Comparison of ENCODE assay signal across 18 cellular contexts in the genomic region with DNA sequence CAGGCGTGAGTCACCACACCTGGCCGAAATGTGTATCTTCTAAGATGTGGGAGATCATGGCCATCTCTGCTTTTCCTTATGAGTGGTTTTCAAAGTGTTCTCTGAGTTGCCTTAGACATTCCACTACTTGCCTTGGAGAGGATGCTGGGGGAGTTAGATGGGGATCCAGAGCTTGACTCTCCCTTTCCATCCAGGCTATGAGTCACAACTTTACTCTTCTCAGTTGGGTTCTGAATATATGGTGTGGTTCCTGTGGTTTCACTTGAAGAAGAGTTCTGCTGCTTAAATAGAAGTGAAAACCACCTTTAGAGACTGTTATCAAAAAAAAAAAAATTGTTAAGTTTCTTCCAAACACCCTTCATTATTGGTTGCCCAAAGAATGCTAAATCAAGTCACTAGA.
A peak's percentile ranks its signal among the peaks of the same experiment; 100 is the strongest.
DNase-seq lines count a peak whose midpoint lies in the region; ATAC-seq lines count a peak whose summit lies in the region.
"Had no signal": no experiment of that assay in that cellular context is flagged by ENCODE, and none has a peak within 500 bp of the region (broad histone marks: within the 10 kb centered on the region; RNA-seq: fewer than 3 reads in every experiment).

No MANE protein-coding gene starts in this region.

- peaks cover 32 to 36% of the 10 kb centered on the region in 2 donors for H3K27me3 Mint-ChIP-seq in natural killer cell treated with Interleukin-12 subunit alpha and Interleukin-12 subunit beta and Interleukin-15 and Interleukin-18, amount 100 ng/mL, for 72 hours
- H3K27me3 Mint-ChIP-seq in T-helper 2 cell treated with Interferon-gamma antibody and Interleukin-4, amounts not matched to agents 5 μg/mL and 100 μg/mL, for 36 hours (ENCODE audit: low read depth): no peaks in the 10 kb centered on the region

- no peak overlapping the region for H3K27ac Mint-ChIP-seq in natural killer cell treated with Interleukin-12 subunit alpha and Interleukin-12 subunit beta and Interleukin-15 and Interleukin-18, amount 100 ng/mL, for 72 hours
- H3K27ac Mint-ChIP-seq in T-helper 2 cell treated with Interferon-gamma antibody and Interleukin-4, amounts not matched to agents 5 μg/mL and 100 μg/mL, for 36 hours: no peak overlapping the region

- no peak overlapping the region for H3K9ac ChIP-seq in GM23248
- H3K9ac ChIP-seq: SK-N-SH had no signal

- no peaks in the 10 kb centered on the region for H3K9me3 ChIP-seq in GM23248 (ENCODE audit: low read depth)
- H3K9me3 ChIP-seq: sigmoid colon, SK-N-SH, thyroid gland had no signal

- no peaks in the 10 kb centered on the region for H3K79me2 ChIP-seq in GM23248 (ENCODE audit: insufficient read depth)

- no peak overlapping the region for H3K27ac ChIP-seq in GM23248
- H3K27ac ChIP-seq: sigmoid colon, thyroid gland had no signal

- H3K4me3 ChIP-seq in GM23248: no peak overlapping the region
- H3K4me3 ChIP-seq: sigmoid colon, thyroid gland had no signal

- H3K9me3 Mint-ChIP-seq in natural killer cell treated with Interleukin-12 subunit alpha and Interleukin-12 subunit beta and Interleukin-15 and Interleukin-18, amount 100 ng/mL, for 72 hours: peaks cover 5% of the 10 kb centered on the region
- peaks cover 15% of the 10 kb centered on the region for H3K9me3 Mint-ChIP-seq in T-helper 2 cell treated with Interferon-gamma antibody and Interleukin-4, amounts not matched to agents 5 μg/mL and 100 μg/mL, for 36 hours

- peaks cover 8% of the 10 kb centered on the region; the same call in 1 of the 2 replicates for H3K27me3 ChIP-seq in GM23248 (replicated peaks; ENCODE audit: insufficient read depth)
- H3K27me3 ChIP-seq: sigmoid colon, thyroid gland had no signal

- no peak overlapping the region for H3K4me2 ChIP-seq in GM23248 (ENCODE audit: unreplicated experiment)
- H3K4me2 ChIP-seq: SK-N-SH had no signal

- no peaks in the 10 kb centered on the region for H3F3A ChIP-seq in GM23248 (ENCODE audit: insufficient read depth)

- no peaks in the 10 kb centered on the region for H4K20me1 ChIP-seq in GM23248 (ENCODE audit: insufficient read depth)

- no peaks in the 10 kb centered on the region for H3K9me2 ChIP-seq in GM23248 (ENCODE audit: insufficient read depth)
- H3K9me2 ChIP-seq: SK-N-SH had no signal

- peaks cover 6% of the 10 kb centered on the region; the same call in 1 of the 2 replicates for H3K4me1 ChIP-seq in GM23248 (ENCODE audit: insufficient read depth)

- peak; percentile 12 for DNase-seq in GM23248
- peak; percentile 12 to 25 for DNase-seq in Kasumi-1 (lab: John Stamatoyannopoulos, UW)
- no peak for DNase-seq in natural killer cell treated with Interleukin-12 subunit alpha and Interleukin-12 subunit beta and Interleukin-15 and Interleukin-18, amount 100 ng/mL, for 72 hours (ENCODE audit: low spot score)
- DNase-seq in T-helper 2 cell treated with Interferon-gamma antibody and Interleukin-4, amounts not matched to agents 5 μg/mL and 100 μg/mL, for 36 hours (ENCODE audit: low spot score): no peak
- no peak for DNase-seq in stimulated activated CD4-positive, alpha-beta T cell treated with anti-CD3 and anti-CD28 coated beads, Interleukin-2, amount 100 ng/mL, for 24 hours
- DNase-seq: activated CD4-positive, CD25-positive, alpha-beta regulatory T cell; activated T-cell treated with anti-CD3 and anti-CD28 coated beads, Interleukin-2, amount 50 U/mL, for 48 hours; effector memory CD4-positive, alpha-beta T cell; foreskin melanocyte; NCI-H146; NCI-H82; sigmoid colon; SK-N-SH; thyroid gland had no signal

- peaks cover 9 to 19% of the 10 kb centered on the region in 2 donors for H3K4me1 Mint-ChIP-seq in natural killer cell treated with Interleukin-12 subunit alpha and Interleukin-12 subunit beta and Interleukin-15 and Interleukin-18, amount 100 ng/mL, for 72 hours (ENCODE audit: low read depth in 2 of 2)
- no peaks in the 10 kb centered on the region for H3K4me1 Mint-ChIP-seq in T-helper 2 cell treated with Interferon-gamma antibody and Interleukin-4, amounts not matched to agents 5 μg/mL and 100 μg/mL, for 36 hours (ENCODE audit: low read depth)

- peaks cover 8% of the 10 kb centered on the region for H3K36me3 Mint-ChIP-seq in natural killer cell treated with Interleukin-12 subunit alpha and Interleukin-12 subunit beta and Interleukin-15 and Interleukin-18, amount 100 ng/mL, for 72 hours
- no peaks in the 10 kb centered on the region for H3K36me3 Mint-ChIP-seq in T-helper 2 cell treated with Interferon-gamma antibody and Interleukin-4, amounts not matched to agents 5 μg/mL and 100 μg/mL, for 36 hours (ENCODE audit: low read depth)
- H3K36me3 Mint-ChIP-seq: brain had no signal

- 56 to 59% methylated on average over 2 of the region's 2 CpGs for WGBS in GM23248 (ENCODE audit: low coverage in 1 of 2, low lambda C conversion rate in 2 of 2, missing lambda C conversion rate in 2 of 2), 2 experiments

- H2AFZ ChIP-seq in GM23248: no peak overlapping the region

- H3K36me3 ChIP-seq in GM23248 (ENCODE audit: low read depth): no peaks in the 10 kb centered on the region
- H3K36me3 ChIP-seq: sigmoid colon, thyroid gland had no signal

- no peak overlapping the region for H3K4me3 Mint-ChIP-seq in natural killer cell treated with Interleukin-12 subunit alpha and Interleukin-12 subunit beta and Interleukin-15 and Interleukin-18, amount 100 ng/mL, for 72 hours
- no peak overlapping the region for H3K4me3 Mint-ChIP-seq in T-helper 2 cell treated with Interferon-gamma antibody and Interleukin-4, amounts not matched to agents 5 μg/mL and 100 μg/mL, for 36 hours
- H3K4me3 Mint-ChIP-seq: brain had no signal

- in situ Hi-C loops in GM23248 (cut with MboI): no loop called here

- ATAC-seq in GM18870 (IDR thresholded peaks at IDR 0.05; ENCODE audit: unreplicated experiment) (peak; percentile 55), HG02759 (IDR thresholded peaks at IDR 0.05; ENCODE audit: unreplicated experiment) (no peak), HG03108 (IDR thresholded peaks at IDR 0.05; ENCODE audit: unreplicated experiment) (no peak)
- ATAC-seq in natural killer cell treated with Interleukin-12 subunit alpha and Interleukin-12 subunit beta and Interleukin-15 and Interleukin-18, amount 100 ng/mL, for 72 hours: peak; percentile 70 to 84

Comparison
In these comparisons a context has a peak if more than half of its experiments do, and no peak if none do; other contexts are left out.
1. ATAC-seq: peak in GM18870 (single experiment) and natural killer cell treated with Interleukin-12 subunit alpha and Interleukin-12 subunit beta and Interleukin-15 and Interleukin-18, amount 100 ng/mL, for 72 hours (2 of 2); none in HG02759 (single experiment) and HG03108 (single experiment).
2. DNase-seq: peak in GM23248 (single experiment) and Kasumi-1 (2 of 2); none in natural killer cell treated with Interleukin-12 subunit alpha and Interleukin-12 subunit beta and Interleukin-15 and Interleukin-18, amount 100 ng/mL, for 72 hours (single experiment), T-helper 2 cell treated with Interferon-gamma antibody and Interleukin-4, amounts not matched to agents 5 μg/mL and 100 μg/mL, for 36 hours (single experiment) and stimulated activated CD4-positive, alpha-beta T cell treated with anti-CD3 and anti-CD28 coated beads, Interleukin-2, amount 100 ng/mL, for 24 hours (0 of 2).